ENCODE assay signal across 9 cellular contexts in the genomic region with DNA sequence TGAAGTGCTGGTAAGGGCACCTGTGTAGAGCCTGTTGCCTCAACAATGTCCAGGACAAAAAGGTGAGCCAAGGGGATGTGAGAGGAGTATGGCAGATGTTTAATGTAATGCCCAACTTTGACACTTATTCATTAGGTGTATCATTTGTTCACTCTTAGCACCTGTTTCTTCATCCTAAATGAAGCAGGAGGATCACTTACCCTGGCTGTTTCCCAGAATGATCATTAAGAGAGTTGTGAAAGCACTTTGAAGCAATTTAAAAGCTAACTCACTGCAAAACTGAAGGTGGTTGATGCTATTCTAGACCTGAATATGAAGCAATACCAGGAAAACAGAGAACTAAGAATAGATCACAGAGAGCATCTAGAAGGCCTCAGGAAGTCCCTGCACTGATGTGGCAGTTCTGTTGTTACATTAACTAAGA. TPM values are rescaled to one million over a fixed set of nuclear protein-coding genes. Genes with fewer than 3 reads are reported as not detected.
DNase-seq lines count a peak whose midpoint lies in the region; ATAC-seq and TF ChIP-seq lines count a peak whose summit lies in the region.
"Had no signal": no experiment of that assay in that cellular context is flagged by ENCODE, and none has a peak within 500 bp of the region (broad histone marks: within the 10 kb centered on the region; RNA-seq: fewer than 3 reads in every experiment).

No MANE protein-coding gene starts in this region.

- H3K4me2 ChIP-seq in GM23338: no peak overlapping the region

- no peaks in the 10 kb centered on the region for H3K36me3 ChIP-seq in GM23338 (ENCODE audit: insufficient read depth)

- intact Hi-C loops in Right ventricle myocardium superior (cut with DNase I): no loop called here

- H3K27me3 Mint-ChIP-seq in activated naive CD8-positive, alpha-beta T cell: no peaks in the 10 kb centered on the region
- H3K27me3 Mint-ChIP-seq in GM23338 (ENCODE audit: insufficient read depth, low read depth, poor library complexity): peaks cover 1% of the 10 kb centered on the region

- no peaks in the 10 kb centered on the region for H3K79me2 ChIP-seq in GM23338 (replicated peaks; ENCODE audit: insufficient read depth)

- H3K4me1 ChIP-seq in GM23338 (ENCODE audit: insufficient read depth): no peaks in the 10 kb centered on the region

- peaks cover 38% of the 10 kb centered on the region for H3K4me1 Mint-ChIP-seq in activated naive CD8-positive, alpha-beta T cell (ENCODE audit: low read depth)
- no peaks in the 10 kb centered on the region; the same call in 2 of the 3 replicates for H3K4me1 Mint-ChIP-seq in GM23338

- DNase-seq in Right ventricle myocardium superior (no peak), DMS 273 (lab: John Stamatoyannopoulos, UW; ENCODE audit: unreplicated experiment) (no peak), NCI-H226 (no peak), GM23338 (ENCODE audit: low spot score) (no peak)
- DNase-seq: amniotic stem cell had no signal

- no peak overlapping the region for H3K27ac ChIP-seq in GM23338 (ENCODE audit: low read depth)

- H3K9me3 Mint-ChIP-seq in activated naive CD8-positive, alpha-beta T cell (ENCODE audit: low read depth): no peaks in the 10 kb centered on the region
- no peaks in the 10 kb centered on the region for H3K9me3 Mint-ChIP-seq in GM23338

- TF ChIP-seq CTCF in GM23338 (conservative IDR thresholded peaks at IDR 0.05; ENCODE audit: low read depth in 2 of 2): no peak

- H3K9me2 ChIP-seq in GM23338 (ENCODE audit: insufficient read depth): peaks cover 4% of the 10 kb centered on the region; the same call in 1 of the 2 replicates

- peak overlapping the region; percentile 72 for H3K4me3 Mint-ChIP-seq in activated naive CD8-positive, alpha-beta T cell
- no peak overlapping the region for H3K4me3 Mint-ChIP-seq in GM23338

- H3K27ac Mint-ChIP-seq in activated naive CD8-positive, alpha-beta T cell: peak overlapping the region; percentile 87
- no peak overlapping the region for H3K27ac Mint-ChIP-seq in GM23338

- no peaks in the 10 kb centered on the region for H4K20me1 ChIP-seq in GM23338 (replicated peaks; ENCODE audit: insufficient read depth)

- ATAC-seq in GM18499 (IDR thresholded peaks at IDR 0.05; ENCODE audit: insufficient read depth, unreplicated experiment) (peak; percentile 74), GM21367 (IDR thresholded peaks at IDR 0.05; ENCODE audit: unreplicated experiment) (peak; percentile 85), HG03432 (IDR thresholded peaks at IDR 0.05; ENCODE audit: unreplicated experiment) (peak; percentile 83), Right ventricle myocardium superior (ENCODE audit: poor library complexity) (no peak), GM23338 (no peak)

- no peak overlapping the region for H3K4me3 ChIP-seq in GM23338

- H3K27me3 ChIP-seq in GM23338 (ENCODE audit: insufficient read depth): no peaks in the 10 kb centered on the region

- no peak overlapping the region for H2AFZ ChIP-seq in GM23338

- no peaks in the 10 kb centered on the region for H3F3A ChIP-seq in GM23338 (replicated peaks; ENCODE audit: low read depth)

- no peaks in the 10 kb centered on the region for H3K36me3 Mint-ChIP-seq in activated naive CD8-positive, alpha-beta T cell
- no peaks in the 10 kb centered on the region for H3K36me3 Mint-ChIP-seq in GM23338 (ENCODE audit: low read depth)

TF ChIP-seq in GM23338, 12 proteins besides CTCF, POLR2A, EP300 and RAD21 (continues in another document):
- TF ChIP-seq NANOG (IDR thresholded peaks at IDR 0.05; ENCODE audit: borderline replicate concordance): no peak
- TF ChIP-seq, protein P1, sequence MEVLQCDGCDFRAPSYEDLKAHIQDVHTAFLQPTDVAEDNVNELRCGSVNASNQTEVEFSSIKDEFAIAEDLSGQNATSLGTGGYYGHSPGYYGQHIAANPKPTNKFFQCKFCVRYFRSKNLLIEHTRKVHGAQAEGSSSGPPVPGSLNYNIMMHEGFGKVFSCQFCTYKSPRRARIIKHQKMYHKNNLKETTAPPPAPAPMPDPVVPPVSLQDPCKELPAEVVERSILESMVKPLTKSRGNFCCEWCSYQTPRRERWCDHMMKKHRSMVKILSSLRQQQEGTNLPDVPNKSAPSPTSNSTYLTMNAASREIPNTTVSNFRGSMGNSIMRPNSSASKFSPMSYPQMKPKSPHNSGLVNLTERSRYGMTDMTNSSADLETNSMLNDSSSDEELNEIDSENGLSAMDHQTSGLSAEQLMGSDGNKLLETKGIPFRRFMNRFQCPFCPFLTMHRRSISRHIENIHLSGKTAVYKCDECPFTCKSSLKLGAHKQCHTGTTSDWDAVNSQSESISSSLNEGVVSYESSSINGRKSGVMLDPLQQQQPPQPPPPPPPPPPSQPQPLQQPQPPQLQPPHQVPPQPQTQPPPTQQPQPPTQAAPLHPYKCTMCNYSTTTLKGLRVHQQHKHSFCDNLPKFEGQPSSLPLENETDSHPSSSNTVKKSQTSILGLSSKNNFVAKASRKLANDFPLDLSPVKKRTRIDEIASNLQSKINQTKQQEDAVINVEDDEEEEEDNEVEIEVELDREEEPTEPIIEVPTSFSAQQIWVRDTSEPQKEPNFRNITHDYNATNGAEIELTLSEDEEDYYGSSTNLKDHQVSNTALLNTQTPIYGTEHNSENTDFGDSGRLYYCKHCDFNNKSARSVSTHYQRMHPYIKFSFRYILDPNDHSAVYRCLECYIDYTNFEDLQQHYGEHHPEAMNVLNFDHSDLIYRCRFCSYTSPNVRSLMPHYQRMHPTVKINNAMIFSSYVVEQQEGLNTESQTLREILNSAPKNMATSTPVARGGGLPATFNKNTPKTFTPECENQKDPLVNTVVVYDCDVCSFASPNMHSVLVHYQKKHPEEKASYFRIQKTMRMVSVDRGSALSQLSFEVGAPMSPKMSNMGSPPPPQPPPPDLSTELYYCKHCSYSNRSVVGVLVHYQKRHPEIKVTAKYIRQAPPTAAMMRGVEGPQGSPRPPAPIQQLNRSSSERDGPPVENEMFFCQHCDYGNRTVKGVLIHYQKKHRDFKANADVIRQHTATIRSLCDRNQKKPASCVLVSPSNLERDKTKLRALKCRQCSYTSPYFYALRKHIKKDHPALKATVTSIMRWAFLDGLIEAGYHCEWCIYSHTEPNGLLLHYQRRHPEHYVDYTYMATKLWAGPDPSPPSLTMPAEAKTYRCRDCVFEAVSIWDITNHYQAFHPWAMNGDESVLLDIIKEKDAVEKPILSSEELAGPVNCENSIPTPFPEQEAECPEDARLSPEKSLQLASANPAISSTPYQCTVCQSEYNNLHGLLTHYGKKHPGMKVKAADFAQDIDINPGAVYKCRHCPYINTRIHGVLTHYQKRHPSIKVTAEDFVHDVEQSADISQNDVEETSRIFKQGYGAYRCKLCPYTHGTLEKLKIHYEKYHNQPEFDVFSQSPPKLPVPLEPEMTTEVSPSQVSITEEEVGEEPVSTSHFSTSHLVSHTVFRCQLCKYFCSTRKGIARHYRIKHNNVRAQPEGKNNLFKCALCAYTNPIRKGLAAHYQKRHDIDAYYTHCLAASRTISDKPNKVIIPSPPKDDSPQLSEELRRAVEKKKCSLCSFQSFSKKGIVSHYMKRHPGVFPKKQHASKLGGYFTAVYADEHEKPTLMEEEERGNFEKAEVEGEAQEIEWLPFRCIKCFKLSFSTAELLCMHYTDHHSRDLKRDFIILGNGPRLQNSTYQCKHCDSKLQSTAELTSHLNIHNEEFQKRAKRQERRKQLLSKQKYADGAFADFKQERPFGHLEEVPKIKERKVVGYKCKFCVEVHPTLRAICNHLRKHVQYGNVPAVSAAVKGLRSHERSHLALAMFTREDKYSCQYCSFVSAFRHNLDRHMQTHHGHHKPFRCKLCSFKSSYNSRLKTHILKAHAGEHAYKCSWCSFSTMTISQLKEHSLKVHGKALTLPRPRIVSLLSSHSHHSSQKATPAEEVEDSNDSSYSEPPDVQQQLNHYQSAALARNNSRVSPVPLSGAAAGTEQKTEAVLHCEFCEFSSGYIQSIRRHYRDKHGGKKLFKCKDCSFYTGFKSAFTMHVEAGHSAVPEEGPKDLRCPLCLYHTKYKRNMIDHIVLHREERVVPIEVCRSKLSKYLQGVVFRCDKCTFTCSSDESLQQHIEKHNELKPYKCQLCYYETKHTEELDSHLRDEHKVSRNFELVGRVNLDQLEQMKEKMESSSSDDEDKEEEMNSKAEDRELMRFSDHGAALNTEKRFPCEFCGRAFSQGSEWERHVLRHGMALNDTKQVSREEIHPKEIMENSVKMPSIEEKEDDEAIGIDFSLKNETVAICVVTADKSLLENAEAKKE (CRISPR knock-in tag; IDR thresholded peaks at IDR 0.05): no peak
- TF ChIP-seq, protein P2, sequence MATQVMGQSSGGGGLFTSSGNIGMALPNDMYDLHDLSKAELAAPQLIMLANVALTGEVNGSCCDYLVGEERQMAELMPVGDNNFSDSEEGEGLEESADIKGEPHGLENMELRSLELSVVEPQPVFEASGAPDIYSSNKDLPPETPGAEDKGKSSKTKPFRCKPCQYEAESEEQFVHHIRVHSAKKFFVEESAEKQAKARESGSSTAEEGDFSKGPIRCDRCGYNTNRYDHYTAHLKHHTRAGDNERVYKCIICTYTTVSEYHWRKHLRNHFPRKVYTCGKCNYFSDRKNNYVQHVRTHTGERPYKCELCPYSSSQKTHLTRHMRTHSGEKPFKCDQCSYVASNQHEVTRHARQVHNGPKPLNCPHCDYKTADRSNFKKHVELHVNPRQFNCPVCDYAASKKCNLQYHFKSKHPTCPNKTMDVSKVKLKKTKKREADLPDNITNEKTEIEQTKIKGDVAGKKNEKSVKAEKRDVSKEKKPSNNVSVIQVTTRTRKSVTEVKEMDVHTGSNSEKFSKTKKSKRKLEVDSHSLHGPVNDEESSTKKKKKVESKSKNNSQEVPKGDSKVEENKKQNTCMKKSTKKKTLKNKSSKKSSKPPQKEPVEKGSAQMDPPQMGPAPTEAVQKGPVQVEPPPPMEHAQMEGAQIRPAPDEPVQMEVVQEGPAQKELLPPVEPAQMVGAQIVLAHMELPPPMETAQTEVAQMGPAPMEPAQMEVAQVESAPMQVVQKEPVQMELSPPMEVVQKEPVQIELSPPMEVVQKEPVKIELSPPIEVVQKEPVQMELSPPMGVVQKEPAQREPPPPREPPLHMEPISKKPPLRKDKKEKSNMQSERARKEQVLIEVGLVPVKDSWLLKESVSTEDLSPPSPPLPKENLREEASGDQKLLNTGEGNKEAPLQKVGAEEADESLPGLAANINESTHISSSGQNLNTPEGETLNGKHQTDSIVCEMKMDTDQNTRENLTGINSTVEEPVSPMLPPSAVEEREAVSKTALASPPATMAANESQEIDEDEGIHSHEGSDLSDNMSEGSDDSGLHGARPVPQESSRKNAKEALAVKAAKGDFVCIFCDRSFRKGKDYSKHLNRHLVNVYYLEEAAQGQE (IDR thresholded peaks at IDR 0.05; ENCODE audit: unreplicated experiment): no peak

RNA-seq across cellular contexts. Expression of gene HHLA2, which starts 3.4 kb away (rescaled TPM):
- not detected for total RNA-seq in Right ventricle myocardium superior
- not detected in 2 replicates for total RNA-seq in GM23338 (2014; rRNA removed; shearing (Covaris generic))
- not detected in 2 replicates for polyA plus RNA-seq in GM23338 (2016; fragmentation: Nextera tagmentation; extraction: Ambion mirVana)

Comparison
In these comparisons a context has a peak if more than half of its experiments do, and no peak if none do; other contexts are left out.
1. ATAC-seq: peak in GM18499 (single experiment), GM21367 (single experiment) and HG03432 (single experiment); none in Right ventricle myocardium superior (single experiment) and GM23338 (single experiment).